Comparison of ENCODE assay signal across 18 cellular contexts in the genomic region with DNA sequence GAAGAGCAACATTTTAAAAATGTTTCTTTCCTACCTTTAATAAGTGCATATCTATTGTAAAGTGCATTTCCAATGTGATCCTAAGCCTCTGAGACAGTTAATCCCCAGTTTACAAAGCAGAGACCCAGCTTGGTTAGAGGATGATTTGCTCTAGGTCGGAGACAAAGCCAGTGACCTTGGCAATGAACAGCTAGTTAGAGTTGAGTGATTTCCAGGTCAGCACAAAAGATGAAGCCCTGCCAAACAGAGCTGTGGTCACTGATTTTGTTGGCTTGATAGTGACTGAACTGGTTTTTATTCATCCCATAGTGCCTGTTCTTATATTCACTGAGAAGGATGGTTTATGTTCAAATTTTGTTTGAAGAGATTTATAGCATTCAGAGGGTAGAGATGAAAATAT. TPM values are rescaled to one million over a fixed set of nuclear protein-coding genes. Genes with fewer than 3 reads are reported as not detected.
A peak's percentile ranks its signal among the peaks of the same experiment; 100 is the strongest.
DNase-seq lines count a peak whose midpoint lies in the region; ATAC-seq and TF ChIP-seq lines count a peak whose summit lies in the region.
"Had no signal": no experiment of that assay in that cellular context is flagged by ENCODE, and none has a peak within 500 bp of the region (broad histone marks: within the 10 kb centered on the region; RNA-seq: fewer than 3 reads in every experiment).

No MANE protein-coding gene starts in this region.

- TF ChIP-seq EP300 in upper lobe of left lung (IDR thresholded peaks at IDR 0.05) = no peak

- H3K4me2 ChIP-seq in PC-3 (ENCODE audit: low read length) (peak overlapping the region; percentile 69; the same call in 1 of the 2 replicates), Karpas-422 (ENCODE audit: low read depth, low read length, poor library complexity, severe bottlenecking) (no peak overlapping the region)

- DNase-seq in NCI-H146 (lab: John Stamatoyannopoulos, UW) = peak; percentile 9
- no peak for DNase-seq in NCI-H146 treated with DMSO at 0.1 percent for 48 hours (lab: John Stamatoyannopoulos, UW; ENCODE audit: unreplicated experiment)
- peak; percentile 76 for DNase-seq in NCI-H2029 treated with DMSO at 0.1 percent for 48 hours (lab: John Stamatoyannopoulos, UW)
- peak; percentile 76 for DNase-seq in PC-3
- DNase-seq in kidney tubule cell (ENCODE audit: low spot score) = peak; percentile 33
- no peak for DNase-seq in Karpas-422
- DNase-seq in upper lobe of left lung = no peak
- DNase-seq: CD4-positive, CD25-positive, alpha-beta regulatory T cell; HFFc6; IMR-90; NCI-H1436; NCI-H2107; NCI-H345; NCI-H69; Peyer's patch; SHP77 had no signal

- H3F3A ChIP-seq in PC-3 (ENCODE audit: low read length, unreplicated experiment) = peaks cover 19% of the 10 kb centered on the region

- intact Hi-C loops in PC-3 (cut with micrococcal nuclease) = loop anchor here (10.0 kb wide), 1 partner anchor 336 kb away; no protein-coding TSS in a partner anchor

- H3K27me3 ChIP-seq in PC-3 (ENCODE audit: low read length) (no peaks in the 10 kb centered on the region), Karpas-422 (ENCODE audit: low read length) (no peaks in the 10 kb centered on the region), upper lobe of left lung (no peaks in the 10 kb centered on the region)
- H3K27me3 ChIP-seq: Peyer's patch had no signal

- H2AFZ ChIP-seq in PC-3 (ENCODE audit: low read length) (no peak overlapping the region), Karpas-422 (ENCODE audit: low read length) (no peak overlapping the region)

- no TSS peak for BruUV-seq in PC-3 (replicated peaks; lab: Mats Ljungman, UMichigan)

- H3K27ac ChIP-seq in PC-3 (ENCODE audit: low read length) (peak overlapping the region; percentile 32), Karpas-422 (ENCODE audit: low read length) (no peak overlapping the region), upper lobe of left lung (no peak overlapping the region)
- H3K27ac ChIP-seq: 22Rv1, Peyer's patch had no signal

- H3K9me3 ChIP-seq in PC-3 (ENCODE audit: low read length) = no peaks in the 10 kb centered on the region
- H3K9me3 ChIP-seq in Karpas-422 (ENCODE audit: low read length) = no peaks in the 10 kb centered on the region
- H3K9me3 ChIP-seq in upper lobe of left lung = no peaks in the 10 kb centered on the region
- H3K9me3 ChIP-seq: Peyer's patch had no signal

- no peak overlapping the region for H3K4me3 ChIP-seq in PC-3 (ENCODE audit: low read length)
- H3K4me3 ChIP-seq in Karpas-422 (ENCODE audit: low read length) = no peak overlapping the region
- no peak overlapping the region for H3K4me3 ChIP-seq in upper lobe of left lung
- H3K4me3 ChIP-seq: Peyer's patch had no signal

- H3K9ac ChIP-seq in PC-3 (ENCODE audit: low read length) (no peak overlapping the region), Karpas-422 (ENCODE audit: low read length) (no peak overlapping the region)

- H4K20me1 ChIP-seq in PC-3 (ENCODE audit: low read length) (no peaks in the 10 kb centered on the region), Karpas-422 (ENCODE audit: insufficient read depth, low read depth, low read length) (no peaks in the 10 kb centered on the region)

- TF ChIP-seq POLR2A in upper lobe of left lung (IDR thresholded peaks at IDR 0.05) = no peak

- no peak for ATAC-seq in PC-3
- ATAC-seq in GM18502 (IDR thresholded peaks at IDR 0.05; ENCODE audit: poor library complexity, unreplicated experiment) = no peak
- no peak for ATAC-seq in upper lobe of left lung (ENCODE audit: low FRiP score in 2 of 2)

- TF ChIP-seq CTCF in PC-3 (conservative IDR thresholded peaks at IDR 0.05; ENCODE audit: low read depth, low read length) (no peak), upper lobe of left lung (IDR thresholded peaks at IDR 0.05) (no peak)

- H3K9me2 ChIP-seq in PC-3 (replicated peaks; ENCODE audit: low read length) (no peaks in the 10 kb centered on the region), Karpas-422 (replicated peaks; ENCODE audit: insufficient read depth, low read length) (no peaks in the 10 kb centered on the region)

- 41 to 57% methylated on average over 1 of the region's 1 CpG for WGBS in upper lobe of left lung, 2 donors

- H3K36me3 ChIP-seq in PC-3 (ENCODE audit: low read depth, low read length) (no peaks in the 10 kb centered on the region), Karpas-422 (ENCODE audit: insufficient read depth, low read length) (no peaks in the 10 kb centered on the region), upper lobe of left lung (no peaks in the 10 kb centered on the region)
- H3K36me3 ChIP-seq: Peyer's patch had no signal

- CTCF ChIA-PET in PC-3 (lab: Charles Lee) = no interaction called here

- H3K79me2 ChIP-seq in PC-3 (ENCODE audit: low read length) (no peaks in the 10 kb centered on the region), Karpas-422 (ENCODE audit: low read length) (no peaks in the 10 kb centered on the region)

- POLR2A ChIA-PET in PC-3 (lab: Charles Lee; ENCODE audit: unreplicated experiment) = interaction anchor here (0.6 kb wide), 1 partner anchor 59 kb away, joined by 4 read pairs; no protein-coding TSS in a partner anchor

- H3K4me1 ChIP-seq in PC-3 (ENCODE audit: insufficient read depth, low read length) (peaks cover 49% of the 10 kb centered on the region), Karpas-422 (ENCODE audit: low read length) (no peaks in the 10 kb centered on the region), upper lobe of left lung (no peaks in the 10 kb centered on the region)
- H3K4me1 ChIP-seq: Peyer's patch had no signal

RNA-seq across cellular contexts. Expression of a gene that starts 56.6 kb away (rescaled TPM):
- total RNA-seq in PC-3 (2014; rRNA removed) (13.0 and 15.2 TPM in 2 replicates), upper lobe of left lung (10 to 100 TPM; 13.6 to 40.6 (median 21.5) TPM)
- 1.9 and 3.9 TPM in 2 replicates for total RNA-seq in Karpas-422 (2014; rRNA removed; shearing (Covaris generic); ENCODE audit: low replicate concordance)

Comparison
In these comparisons a context has a peak if more than half of its experiments do, and no peak if none do; other contexts are left out.
1. DNase-seq: peak in NCI-H146 (single experiment), NCI-H2029 treated with DMSO at 0.1 percent for 48 hours (single experiment), PC-3 (single experiment) and kidney tubule cell (single experiment); none in NCI-H146 treated with DMSO at 0.1 percent for 48 hours (single experiment), Karpas-422 (single experiment) and upper lobe of left lung (0 of 2).